6 cellular contexts compared by ENCODE assay signal in the genomic region with DNA sequence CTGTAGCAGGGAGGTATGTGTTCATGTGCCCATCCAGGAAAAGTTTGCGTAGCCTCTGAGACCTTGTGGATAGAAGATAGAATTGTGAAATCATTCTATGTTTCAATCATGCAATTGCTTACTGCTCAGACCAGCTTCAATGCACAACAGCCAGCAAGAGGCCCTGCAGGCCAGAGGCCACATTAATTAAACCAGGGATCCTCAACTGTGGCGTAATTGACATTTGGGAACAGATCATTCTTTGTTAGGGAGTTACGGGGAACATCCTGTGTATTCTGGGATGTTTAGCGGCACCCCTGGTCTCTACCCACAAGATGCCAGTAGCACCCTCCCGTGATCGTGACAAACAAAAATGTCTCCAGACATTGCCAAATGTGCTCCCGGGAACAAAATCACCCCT.
"Had no signal": no experiment of that assay in that cellular context is flagged by ENCODE, and none has a peak within 500 bp of the region (broad histone marks: within the 10 kb centered on the region; RNA-seq: fewer than 3 reads in every experiment).

No MANE protein-coding gene starts in this region.

- FAIRE-seq: HepG2 had no signal

- DNase-seq: GM23248, GOT3, H7, HFFc6 had no signal

- H3K4me3 Mint-ChIP-seq: HFFc6, IgD-negative memory B cell had no signal

- H3K27me3 Mint-ChIP-seq: IgD-negative memory B cell had no signal

- H3K27ac Mint-ChIP-seq: HFFc6, IgD-negative memory B cell had no signal

- H3K9me3 Mint-ChIP-seq: HFFc6, IgD-negative memory B cell had no signal

- H3K36me3 Mint-ChIP-seq: IgD-negative memory B cell had no signal
